In the genomic region with DNA sequence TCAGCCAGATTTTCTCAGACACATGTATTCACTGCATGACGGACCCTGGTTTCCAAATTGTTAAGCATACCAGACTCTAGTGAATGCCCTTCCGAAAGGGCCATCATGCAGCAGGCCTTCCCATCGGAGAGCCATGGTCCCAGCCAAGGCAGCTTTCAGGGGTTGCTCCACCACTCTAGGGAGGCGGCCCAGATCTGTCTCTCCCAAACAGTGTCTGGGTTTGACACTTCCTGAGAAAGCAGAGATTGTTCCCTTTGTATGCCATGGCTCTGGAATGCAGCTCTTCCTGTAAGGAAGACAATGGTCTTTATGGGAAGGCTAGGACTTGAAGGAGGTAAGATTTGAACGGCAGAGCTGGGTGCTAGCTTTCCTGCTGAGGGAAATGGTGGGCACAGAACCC, we compare ENCODE assay signal across 24 cellular contexts.
DNase-seq lines count a peak whose midpoint lies in the region; ATAC-seq, FAIRE-seq and TF ChIP-seq lines count a peak whose summit lies in the region.
"Had no signal": no experiment of that assay in that cellular context is flagged by ENCODE, and none has a peak within 500 bp of the region (broad histone marks: within the 10 kb centered on the region; RNA-seq: fewer than 3 reads in every experiment).

No MANE protein-coding gene starts in this region.

- H2BK12ac ChIP-seq in H1 (ENCODE audit: low read depth, low read length), result no peak overlapping the region

- H2BK15ac ChIP-seq in H1 (ENCODE audit: low read length), result no peak overlapping the region

- H3K4me2 ChIP-seq in H1 (ENCODE audit: insufficient read depth in 1 of 2, low read depth in 2 of 2, low read length in 2 of 2), result peak overlapping the region; percentile 13 to 19; a peak in 3 of 4 replicates
- H3K4me2 ChIP-seq: smooth muscle cell had no signal

- no peak overlapping the region for H4K8ac ChIP-seq in H1 (ENCODE audit: extremely low read depth, insufficient read depth, low read length)

- H3K36me3 ChIP-seq in heart left ventricle (no peaks in the 10 kb centered on the region), H1 (ENCODE audit: control insufficient read depth in 2 of 4, insufficient read depth in 4 of 4, low read length in 3 of 4) (no peaks in the 10 kb centered on the region), right lobe of liver (no peaks in the 10 kb centered on the region)
- H3K36me3 ChIP-seq: adrenal gland had no signal

- TF ChIP-seq EP300 in H1 (IDR thresholded peaks at IDR 0.05; ENCODE audit: borderline replicate concordance in 1 of 2, low read depth in 2 of 2, low read length in 2 of 2), result no peak

- H3K79me1 ChIP-seq in H1 (ENCODE audit: low read depth, low read length), result no peaks in the 10 kb centered on the region

- H2BK20ac ChIP-seq in H1 (ENCODE audit: low read length), result no peak overlapping the region

- no peak overlapping the region; the same call in 1 of the 2 replicates for H2AK5ac ChIP-seq in H1 (ENCODE audit: low read depth, low read length)

- intact Hi-C loops in heart left ventricle (cut with DNase I), result no loop called here
- intact Hi-C loops in Right ventricle myocardium superior (cut with DNase I), result no loop called here
- intact Hi-C loops in right lobe of liver (cut with DNase I), result no loop called here

- H3K4me1 ChIP-seq in heart left ventricle (peaks cover 0 to 13% (median 4%) of the 10 kb centered on the region in 12 donors), H1 (replicated peaks in 1 of 4; ENCODE audit: control insufficient read depth in 3 of 4, insufficient read depth in 4 of 4, low read length in 3 of 4) (peaks cover 0 to 23% (median 12%) of the 10 kb centered on the region in 4 experiments; a peak in 6 of 7 replicates), right lobe of liver (no peaks in the 10 kb centered on the region)
- H3K4me1 ChIP-seq: adrenal gland had no signal

- H2AFZ ChIP-seq in H1 (ENCODE audit: low read length), result no peak overlapping the region

- H3K27me3 ChIP-seq in heart left ventricle, result no peaks in the 10 kb centered on the region
- no peaks in the 10 kb centered on the region; a peak in 1 of 7 replicates for H3K27me3 ChIP-seq in H1 (replicated peaks in 1 of 4; ENCODE audit: control insufficient read depth in 3 of 4, extremely low read depth in 1 of 4, insufficient read depth in 3 of 4, low read length in 3 of 4)
- no peaks in the 10 kb centered on the region for H3K27me3 ChIP-seq in right lobe of liver
- H3K27me3 ChIP-seq: adrenal gland had no signal

- no peak for FAIRE-seq in H1 (lab: Jason Lieb, UNC)
- FAIRE-seq: urothelium cell line had no signal

- H2BK120ac ChIP-seq in H1 (replicated peaks; ENCODE audit: low read depth, low read length), result no peak overlapping the region

- no peak overlapping the region for H3K56ac ChIP-seq in H1 (replicated peaks; ENCODE audit: insufficient read length, low read depth, low read length)

- no peaks in the 10 kb centered on the region for H3K23me2 ChIP-seq in H1 (ENCODE audit: low read depth, low read length)

- H4K91ac ChIP-seq in H1 (replicated peaks; ENCODE audit: insufficient read length, low read length), result no peak overlapping the region

- H3K27ac ChIP-seq in heart left ventricle, result peak overlapping the region in 4 of 12 donors; percentile 6 to 76 (median 55)
- H3K27ac ChIP-seq in H1 (ENCODE audit: low read depth, low read length), result no peak overlapping the region
- peak overlapping the region in 1 of 3 donors; percentile 69 for H3K27ac ChIP-seq in right lobe of liver
- H3K27ac ChIP-seq: HL-60, SK-N-MC had no signal

- H3K79me2 ChIP-seq in H1 (ENCODE audit: control insufficient read depth in 1 of 2, insufficient read depth in 2 of 2, low read length in 2 of 2), result no peaks in the 10 kb centered on the region

- no peak for TF ChIP-seq CTCF in heart left ventricle (IDR thresholded peaks at IDR 0.05)
- TF ChIP-seq CTCF in H1 (IDR thresholded peaks at IDR 0.05; ENCODE audit: control extremely low read depth in 1 of 3, insufficient read depth in 1 of 3, low read depth in 1 of 3, low read length in 3 of 3), result no peak
- TF ChIP-seq CTCF in right lobe of liver (IDR thresholded peaks at IDR 0.05), result no peak

- TF ChIP-seq RAD21 in H1 (IDR thresholded peaks at IDR 0.05 in 1 of 2, conservative IDR thresholded peaks at IDR 0.05 in 1 of 2; ENCODE audit: low read depth in 2 of 2, low read length in 2 of 2), result no peak

- no peaks in the 10 kb centered on the region for H4K20me1 ChIP-seq in H1 (replicated peaks in 1 of 2; ENCODE audit: control insufficient read depth in 1 of 2, insufficient read depth in 2 of 2, low read length in 2 of 2)

- H3K4me3 ChIP-seq in heart left ventricle (no peak overlapping the region), H1 (ENCODE audit: extremely low read depth in 1 of 4, insufficient read depth in 2 of 4, low read depth in 3 of 4, low read length in 4 of 4) (no peak overlapping the region), right lobe of liver (no peak overlapping the region)
- H3K4me3 ChIP-seq: adrenal gland, SK-N-MC, smooth muscle cell had no signal

- POLR2A ChIA-PET in H1 (lab: Charles Lee; ENCODE audit: partially characterized antibody), result interaction anchor here (0.9 kb wide), 1 partner anchor 38 kb away, joined by 3 read pairs; no protein-coding TSS in a partner anchor

- H3K18ac ChIP-seq in H1 (ENCODE audit: extremely low read depth, low read length), result no peak overlapping the region; the same call in 1 of the 2 replicates

- peak overlapping the region; percentile 37; the same call in 1 of the 2 replicates for H2BK5ac ChIP-seq in H1 (ENCODE audit: low read depth, low read length)

- H3K23ac ChIP-seq in H1 (ENCODE audit: insufficient read length), result no peak overlapping the region

- CTCF ChIA-PET in H1 (lab: Charles Lee; ENCODE audit: partially characterized antibody), result interaction anchor here (0.8 to 1.9 kb wide), 8 partner anchors 11 to 165 kb away, joined by 3 to 8 read pairs (median 3); no protein-coding TSS in a partner anchor

- 71 to 84% (median 81%) methylated on average over 5 of the region's 5 CpGs for WGBS in heart left ventricle, 4 donors
- WGBS in H1 (ENCODE audit: extremely low coverage in 1 of 2, insufficient coverage in 1 of 2, insufficient read length in 1 of 2, insufficient replicate concordance in 2 of 2, low coverage in 1 of 2, low lambda C conversion rate in 2 of 2, missing lambda C conversion rate in 1 of 2), 2 experiments, result 86% methylated on average over 5 of the region's 5 CpGs; no CpG with 5 or more reads in 1 of the 2 experiments
- 79% methylated on average over 2 of the region's 5 CpGs for WGBS in right lobe of liver (ENCODE audit: insufficient coverage, low coverage, low lambda C conversion rate, missing lambda C conversion rate)

- peak in 3 of 4 donors; percentile 47 to 54 (median 50) for ATAC-seq in heart left ventricle
- no peak for ATAC-seq in Right ventricle myocardium superior (ENCODE audit: poor library complexity)
- ATAC-seq in right lobe of liver, result peak; percentile 27 to 48 (median 41)
- no peak for ATAC-seq in GM21447 (IDR thresholded peaks at IDR 0.05; ENCODE audit: unreplicated experiment)
- ATAC-seq in GM18858 (IDR thresholded peaks at IDR 0.05; ENCODE audit: unreplicated experiment), result no peak
- no peak for ATAC-seq in HG03439 (IDR thresholded peaks at IDR 0.05; ENCODE audit: unreplicated experiment)
- ATAC-seq: CD8-positive, alpha-beta T cell; T-helper 17 cell had no signal

- H3K9ac ChIP-seq in H1 (replicated peaks in 1 of 4; ENCODE audit: extremely low read depth in 1 of 4, low read depth in 3 of 4, low read length in 3 of 4), result no peak overlapping the region

- no peak overlapping the region for H4K5ac ChIP-seq in H1 (ENCODE audit: insufficient read length, low read depth, low read length)

- no peak overlapping the region for H3K14ac ChIP-seq in H1 (ENCODE audit: insufficient read length)

- no peak for TF ChIP-seq POLR2A in heart left ventricle (IDR thresholded peaks at IDR 0.05)
- no peak for TF ChIP-seq POLR2A in H1 (IDR thresholded peaks at IDR 0.05; ENCODE audit: control extremely low read depth in 1 of 2, low read depth in 2 of 2, low read length in 2 of 2)
- no peak for TF ChIP-seq POLR2A in right lobe of liver (IDR thresholded peaks at IDR 0.05)

- H3K9me3 ChIP-seq in heart left ventricle, result no peaks in the 10 kb centered on the region
- no peaks in the 10 kb centered on the region for H3K9me3 ChIP-seq in H1 (ENCODE audit: insufficient read depth in 2 of 2, low read depth in 1 of 2, low read length in 1 of 2)
- H3K9me3 ChIP-seq in right lobe of liver, result no peaks in the 10 kb centered on the region
- H3K9me3 ChIP-seq: adrenal gland had no signal

- DNase-seq in heart left ventricle (peak in 1 of 5 donors; percentile 49), Right ventricle myocardium superior (no peak), H1 (ENCODE audit: low read depth in 1 of 2, low spot score in 2 of 2) (no peak), right lobe of liver (no peak), retina (peak; percentile 29)
- DNase-seq: activated CD4-positive, alpha-beta T cell treated with anti-CD3 and anti-CD28 coated beads for 4 hours; activated CD8-positive, alpha-beta memory T cell treated with anti-CD3 and anti-CD28 coated beads for 24 hours; activated T-cell treated with anti-CD3 and anti-CD28 coated beads, Interleukin-2, amount 50 U/mL, for 1 hour; adrenal gland; AML-193; CD8-positive, alpha-beta T cell; DMS153; head of caudate nucleus; NCI-H187; NCI-H69; stimulated activated CD4-positive, alpha-beta T cell treated with anti-CD3 and anti-CD28 coated beads, Interleukin-2, amount 100 ng/mL, for 24 hours; T-helper 17 cell had no signal

- no peak overlapping the region for H3K4ac ChIP-seq in H1 (replicated peaks; ENCODE audit: insufficient read length, low read depth, low read length)

TF ChIP-seq in H1, 55 proteins besides CTCF, POLR2A, EP300 and RAD21:
- TF ChIP-seq TEAD4 (IDR thresholded peaks at IDR 0.05; ENCODE audit: low read depth, low read length), result peak; percentile 21; the same call in 1 of the 2 replicates
- 0 out of 2 replicates have a peak, but pooled peaks have one; percentile 23 for TF ChIP-seq YY1 (IDR thresholded peaks at IDR 0.05; ENCODE audit: low read depth, low read length)
- no peak for TF ChIP-seq CREB1 (IDR thresholded peaks at IDR 0.05)

Comparison
In these comparisons a context has a peak if more than half of its experiments do, and no peak if none do; other contexts are left out.
1. ATAC-seq: peak in heart left ventricle (3 of 4) and right lobe of liver (4 of 4); none in Right ventricle myocardium superior (single experiment), GM21447 (single experiment), GM18858 (single experiment) and HG03439 (single experiment).